Comparison of ENCODE assay signal across 8 cellular contexts in the genomic region with DNA sequence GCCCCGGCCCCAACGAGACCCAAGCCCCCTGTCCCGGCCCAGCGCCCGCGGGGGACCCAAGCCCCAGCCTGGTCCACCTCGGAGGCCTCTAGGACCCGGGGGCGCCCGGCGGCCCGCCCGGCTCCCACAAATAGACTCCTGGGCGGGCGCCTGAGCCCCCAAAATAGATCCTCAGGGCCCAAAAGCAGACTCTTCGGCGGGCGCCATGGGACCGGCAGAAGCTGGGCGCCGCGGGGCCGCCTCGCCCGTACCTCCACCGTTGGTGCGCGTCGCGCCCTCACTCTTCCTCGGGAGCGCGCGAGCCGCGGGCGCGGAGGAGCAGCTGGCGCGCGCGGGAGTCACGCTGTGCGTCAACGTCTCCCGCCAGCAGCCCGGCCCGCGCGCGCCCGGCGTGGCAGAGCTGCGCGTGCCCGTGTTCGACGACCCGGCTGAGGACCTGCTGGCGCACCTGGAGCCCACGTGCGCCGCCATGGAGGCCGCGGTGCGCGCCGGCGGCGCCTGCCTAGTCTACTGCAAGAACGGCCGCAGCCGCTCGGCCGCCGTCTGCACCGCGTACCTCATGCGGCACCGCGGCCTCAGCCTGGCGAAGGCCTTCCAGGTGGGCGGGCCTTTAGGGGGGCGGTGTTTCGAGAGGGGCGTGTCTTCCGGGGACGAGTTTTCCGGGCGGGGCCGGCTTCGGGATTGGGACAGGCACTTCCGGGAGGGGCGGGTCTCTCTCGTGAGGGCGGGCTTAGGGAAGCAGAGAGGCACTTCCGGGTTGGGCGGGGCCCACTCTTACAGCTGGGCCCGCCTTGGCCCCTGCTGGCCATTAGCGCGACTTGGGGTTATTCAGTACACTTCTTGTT. TPM values are rescaled to one million over a fixed set of nuclear protein-coding genes. Genes with fewer than 3 reads are reported as not detected.
DNase-seq lines count a peak whose midpoint lies in the region; ATAC-seq and TF ChIP-seq lines count a peak whose summit lies in the region.

No MANE protein-coding gene starts in this region.

- TF ChIP-seq CTCF in coronary artery (IDR thresholded peaks at IDR 0.05) (no peak), left lung (IDR thresholded peaks at IDR 0.05) (peak in 1 of 2 donors; percentile 55)

- peak overlapping the region; percentile 72 to 93 (median 86) for H3K4me3 ChIP-seq in BLaER1 treated with 17β-estradiol and CSF1 and Interleukin-3, amounts not matched to agents 10 nM and 100 nM
- H3K4me3 ChIP-seq in coronary artery (peak overlapping the region; percentile 93), left lung (peak overlapping the region; percentile 69 to 78)

- peak overlapping the region; percentile 97 to 100 (median 99) for H3K9ac ChIP-seq in BLaER1 treated with 17β-estradiol and CSF1 and Interleukin-3, amounts not matched to agents 10 nM and 100 nM

- H3K27me3 Mint-ChIP-seq in activated CD4-positive, alpha-beta T cell treated with anti-CD3 and anti-CD28 coated beads, Interleukin-2, amount 10 ng/mL, durations not matched to agents 24 days and 14 days = no peaks in the 10 kb centered on the region

- H3K4me1 Mint-ChIP-seq in activated CD4-positive, alpha-beta T cell treated with anti-CD3 and anti-CD28 coated beads, Interleukin-2, amount 10 ng/mL, durations not matched to agents 24 days and 14 days = peaks cover 63% of the 10 kb centered on the region

- peak overlapping the region; percentile 94 for H3K4me3 Mint-ChIP-seq in activated CD4-positive, alpha-beta T cell treated with anti-CD3 and anti-CD28 coated beads, Interleukin-2, amount 10 ng/mL, durations not matched to agents 24 days and 14 days

- H3K9me3 ChIP-seq in BLaER1 treated with 17β-estradiol and CSF1 and Interleukin-3, amounts not matched to agents 10 nM and 100 nM (replicated peaks in 1 of 11) = peaks cover 0 to 7% (median 0%) of the 10 kb centered on the region in 11 experiments; a peak in 3 of 22 replicates
- no peaks in the 10 kb centered on the region for H3K9me3 ChIP-seq in left lung

- intact Hi-C loops in activated CD4-positive, alpha-beta T cell treated with anti-CD3 and anti-CD28 coated beads, Interleukin-2, amount 10 ng/mL, durations not matched to agents 24 days and 14 days (cut with micrococcal nuclease) = loop anchor here (1.0 to 10.0 kb wide), 6 partner anchors 26 to 1324 kb away; partner anchors contain the start of genes CAPN10, COPS9 and STK25
- intact Hi-C loops in left lung (cut with DNase I) = no loop called here

- no peaks in the 10 kb centered on the region for H3K27me3 ChIP-seq in BLaER1 treated with 17β-estradiol and CSF1 and Interleukin-3, amounts not matched to agents 10 nM and 100 nM
- H3K27me3 ChIP-seq in left lung = peaks cover 0 to 6% of the 10 kb centered on the region in 2 donors

- DNase-seq in NCI-H526 (lab: John Stamatoyannopoulos, UW) (peak; percentile 94 to 99), coronary artery (ENCODE audit: low spot score) (peak; percentile 99), left lung (peak; percentile 99 to 100)
- DNase-seq in activated CD4-positive, alpha-beta T cell treated with anti-CD3 and anti-CD28 coated beads, Interleukin-2, amount 10 ng/mL, durations not matched to agents 24 days and 14 days = peak; percentile 100
- DNase-seq in stimulated activated CD4-positive, alpha-beta T cell treated with anti-CD3 and anti-CD28 coated beads, Interleukin-2, amount 100 ng/mL, for 4 hours (ENCODE audit: low read depth) = peak; percentile 99

- H3K4me2 ChIP-seq in BLaER1 treated with 17β-estradiol and CSF1 and Interleukin-3, amounts not matched to agents 10 nM and 100 nM = peak overlapping the region; percentile 90 to 100 (median 97)

- peaks cover 14 to 41% (median 34%) of the 10 kb centered on the region in 11 experiments; a peak in 18 of 22 replicates for H4K20me1 ChIP-seq in BLaER1 treated with 17β-estradiol and CSF1 and Interleukin-3, amounts not matched to agents 10 nM and 100 nM

- peaks cover 6 to 52% (median 48%) of the 10 kb centered on the region in 11 experiments; a peak in 21 of 22 replicates for H3K36me3 ChIP-seq in BLaER1 treated with 17β-estradiol and CSF1 and Interleukin-3, amounts not matched to agents 10 nM and 100 nM
- H3K36me3 ChIP-seq in left lung = no peaks in the 10 kb centered on the region

- H3K27ac ChIP-seq in BLaER1 treated with 17β-estradiol and CSF1 and Interleukin-3, amounts not matched to agents 10 nM and 100 nM = peak overlapping the region; percentile 97 to 100 (median 99)
- peak overlapping the region; percentile 95 to 98 for H3K27ac ChIP-seq in coronary artery
- H3K27ac ChIP-seq in left lung = peak overlapping the region; percentile 96 to 98

- peak overlapping the region; percentile 94 for H3K27ac Mint-ChIP-seq in activated CD4-positive, alpha-beta T cell treated with anti-CD3 and anti-CD28 coated beads, Interleukin-2, amount 10 ng/mL, durations not matched to agents 24 days and 14 days

- ATAC-seq in GM19324 (IDR thresholded peaks at IDR 0.05; ENCODE audit: low FRiP score, unreplicated experiment) (peak; percentile 67), HG03460 (IDR thresholded peaks at IDR 0.05; ENCODE audit: unreplicated experiment) (peak; percentile 50), left lung (peak; percentile 82)

- H3K4me1 ChIP-seq in BLaER1 treated with 17β-estradiol and CSF1 and Interleukin-3, amounts not matched to agents 10 nM and 100 nM = peaks cover 68 to 83% (median 79%) of the 10 kb centered on the region in 10 experiments
- H3K4me1 ChIP-seq in left lung = peaks cover 34 to 81% of the 10 kb centered on the region in 2 donors

- H3K36me3 Mint-ChIP-seq in activated CD4-positive, alpha-beta T cell treated with anti-CD3 and anti-CD28 coated beads, Interleukin-2, amount 10 ng/mL, durations not matched to agents 24 days and 14 days (ENCODE audit: low read depth) = peaks cover 53% of the 10 kb centered on the region

- no peaks in the 10 kb centered on the region for H3K9me3 Mint-ChIP-seq in activated CD4-positive, alpha-beta T cell treated with anti-CD3 and anti-CD28 coated beads, Interleukin-2, amount 10 ng/mL, durations not matched to agents 24 days and 14 days

RNA-seq across cellular contexts. Expression of gene DUSP28, which starts 0.5 kb away (rescaled TPM):
- total RNA-seq in activated CD4-positive, alpha-beta T cell treated with anti-CD3 and anti-CD28 coated beads, Interleukin-2, amount 10 ng/mL, durations not matched to agents 24 days and 14 days = 6.3 and 7.9 TPM in 2 replicates
- total RNA-seq in left lung = 1 to 10 TPM; 2.4 to 3.5 TPM

RNA-seq across cellular contexts. Expression of gene ANKMY1, which starts 2.9 kb away (rescaled TPM):
- total RNA-seq in activated CD4-positive, alpha-beta T cell treated with anti-CD3 and anti-CD28 coated beads, Interleukin-2, amount 10 ng/mL, durations not matched to agents 24 days and 14 days = 24.8 and 26.7 TPM in 2 replicates
- total RNA-seq in left lung = 10 to 100 TPM; 11.8 to 20.1 TPM

RNA-seq across cellular contexts. Expression of gene RNPEPL1, which starts 7.6 kb away (rescaled TPM):
- 59.1 and 60.7 TPM in 2 replicates for total RNA-seq in activated CD4-positive, alpha-beta T cell treated with anti-CD3 and anti-CD28 coated beads, Interleukin-2, amount 10 ng/mL, durations not matched to agents 24 days and 14 days
- 10 to 100 TPM; 89.3 to 99.2 TPM for total RNA-seq in left lung

RNA-seq across cellular contexts. Expression of gene CAPN10, which starts 25.8 kb away (rescaled TPM):
- 48.4 and 51.9 TPM in 2 replicates for total RNA-seq in activated CD4-positive, alpha-beta T cell treated with anti-CD3 and anti-CD28 coated beads, Interleukin-2, amount 10 ng/mL, durations not matched to agents 24 days and 14 days
- total RNA-seq in left lung = 10 to 100 TPM; 31.2 to 31.9 TPM

Comparison
In these comparisons a context has a peak if more than half of its experiments do, and no peak if none do; other contexts are left out.
1. Peak in every context shown above with its lines: DNase-seq, ATAC-seq, H3K4me3 ChIP-seq and H3K27ac ChIP-seq.